ENCODE assay signal across 8 cellular contexts in the genomic region with DNA sequence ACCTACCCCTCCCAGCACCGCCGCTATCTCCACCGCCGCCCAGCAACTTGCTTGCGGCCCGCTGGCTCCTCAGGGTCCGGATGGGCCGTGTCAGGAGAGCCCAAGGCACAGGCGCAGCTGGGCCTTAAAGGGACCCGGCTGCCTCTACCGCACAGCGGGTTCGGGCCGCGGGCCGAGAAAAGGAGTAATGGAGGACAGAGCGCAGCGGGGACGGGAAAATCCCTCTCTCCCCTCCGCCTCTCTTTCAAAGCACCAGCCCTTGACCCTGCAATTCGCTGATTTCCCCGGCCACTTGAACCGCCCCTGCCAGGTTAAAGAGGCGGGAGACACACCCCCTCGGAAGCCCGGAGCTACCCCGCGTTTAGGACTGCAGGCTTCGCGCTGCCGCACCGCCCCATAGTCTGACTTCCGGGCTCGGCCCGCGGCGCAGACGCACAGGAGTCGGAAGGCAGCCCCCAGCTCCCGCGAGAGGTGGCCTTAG. TPM values are rescaled to one million over a fixed set of nuclear protein-coding genes. Genes with fewer than 3 reads are reported as not detected.
DNase-seq lines count a peak whose midpoint lies in the region; ATAC-seq and TF ChIP-seq lines count a peak whose summit lies in the region.
"Not testable (repeated sequence)": the region's sequence is repeated elsewhere in the genome, so short reads cannot be mapped to it uniquely, and the experiment has no call there.

A gene with protein sequence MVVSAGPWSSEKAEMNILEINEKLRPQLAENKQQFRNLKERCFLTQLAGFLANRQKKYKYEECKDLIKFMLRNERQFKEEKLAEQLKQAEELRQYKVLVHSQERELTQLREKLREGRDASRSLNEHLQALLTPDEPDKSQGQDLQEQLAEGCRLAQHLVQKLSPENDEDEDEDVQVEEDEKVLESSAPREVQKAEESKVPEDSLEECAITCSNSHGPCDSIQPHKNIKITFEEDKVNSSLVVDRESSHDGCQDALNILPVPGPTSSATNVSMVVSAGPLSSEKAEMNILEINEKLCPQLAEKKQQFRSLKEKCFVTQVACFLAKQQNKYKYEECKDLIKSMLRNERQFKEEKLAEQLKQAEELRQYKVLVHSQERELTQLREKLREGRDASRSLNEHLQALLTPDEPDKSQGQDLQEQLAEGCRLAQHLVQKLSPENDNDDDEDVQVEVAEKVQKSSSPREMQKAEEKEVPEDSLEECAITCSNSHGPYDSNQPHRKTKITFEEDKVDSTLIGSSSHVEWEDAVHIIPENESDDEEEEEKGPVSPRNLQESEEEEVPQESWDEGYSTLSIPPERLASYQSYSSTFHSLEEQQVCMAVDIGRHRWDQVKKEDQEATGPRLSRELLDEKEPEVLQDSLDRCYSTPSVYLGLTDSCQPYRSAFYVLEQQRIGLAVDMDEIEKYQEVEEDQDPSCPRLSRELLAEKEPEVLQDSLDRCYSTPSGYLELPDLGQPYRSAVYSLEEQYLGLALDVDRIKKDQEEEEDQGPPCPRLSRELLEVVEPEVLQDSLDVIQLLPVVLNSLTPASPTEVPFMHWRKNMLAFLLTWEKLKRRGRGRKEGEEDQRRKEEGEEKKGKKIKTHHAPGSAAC (minus strand): TSS at position 371 of the 481 bp plus-strand sequence. CDS start 25,278 bp downstream, outside the sequence.

- not testable (repeated sequence) for H3K4me1 ChIP-seq in neuron (ENCODE audit: insufficient read depth, low read length)

- H2AFZ ChIP-seq in neuron (ENCODE audit: low read depth, low read length), result peak within 1 kb of the TSS; percentile 16

- H3K4me3 ChIP-seq in NB4 (ENCODE audit: low read depth, low read length) (peak within 1 kb of the TSS; percentile 55), foreskin fibroblast (ENCODE audit: low read depth in 1 of 2, low read length in 2 of 2) (peak within 1 kb of the TSS; percentile 60 to 63), neuron (ENCODE audit: low read length) (peak within 1 kb of the TSS; percentile 60)

- ATAC-seq in HG02571 (IDR thresholded peaks at IDR 0.05; ENCODE audit: unreplicated experiment), result peak; percentile 83

- TF ChIP-seq CTCF in NB4 (IDR thresholded peaks at IDR 0.05; ENCODE audit: low read depth, low read length); foreskin fibroblast (IDR thresholded peaks at IDR 0.05; ENCODE audit: low read depth, low read length): not testable (repeated sequence)

- DNase-seq in ELF-1 (ENCODE audit: low read depth, low spot score) (peak; percentile 90), NB4 (ENCODE audit: low read depth) (peak; percentile 89), SK-N-DZ (ENCODE audit: low spot score) (peak; percentile 87), activated gamma-delta T cell (lab: John Stamatoyannopoulos, UW) (peak; percentile 67), foreskin fibroblast (peak; percentile 76 to 91)
- DNase-seq in stimulated activated naive CD4-positive, alpha-beta T cell treated with Interleukin-2 at 50 U/mL for 16 hours (lab: John Stamatoyannopoulos, UW), result peak; percentile 81

- H3K36me3 ChIP-seq in neuron (ENCODE audit: insufficient read depth, low read length), result not testable (repeated sequence)

- not testable (repeated sequence) for H3K9me3 ChIP-seq in neuron (ENCODE audit: low read length)

- not testable (repeated sequence) for TF ChIP-seq POLR2A in NB4 (IDR thresholded peaks at IDR 0.05; ENCODE audit: extremely low read depth, insufficient read length)

- H3K27me3 ChIP-seq in neuron (ENCODE audit: insufficient read depth, low read length), result not testable (repeated sequence)

RNA-seq across cellular contexts. Expression of the gene that starts here (rescaled TPM):
- polyA plus RNA-seq in SK-N-DZ (2014; cell fraction: cytosol; rRNA removed), result 5.7 and 6.9 TPM in 2 replicates
- polyA plus RNA-seq in SK-N-DZ (2014; cell fraction: nucleus; rRNA removed), result 31.8 and 36.8 TPM in 2 replicates

Comparison
In these comparisons a context has a peak if more than half of its experiments do, and no peak if none do; other contexts are left out.
1. Peak in every context shown above with its lines: DNase-seq, ATAC-seq and H3K4me3 ChIP-seq.